Comparison of ENCODE assay signal across 8 cellular contexts in the genomic region with DNA sequence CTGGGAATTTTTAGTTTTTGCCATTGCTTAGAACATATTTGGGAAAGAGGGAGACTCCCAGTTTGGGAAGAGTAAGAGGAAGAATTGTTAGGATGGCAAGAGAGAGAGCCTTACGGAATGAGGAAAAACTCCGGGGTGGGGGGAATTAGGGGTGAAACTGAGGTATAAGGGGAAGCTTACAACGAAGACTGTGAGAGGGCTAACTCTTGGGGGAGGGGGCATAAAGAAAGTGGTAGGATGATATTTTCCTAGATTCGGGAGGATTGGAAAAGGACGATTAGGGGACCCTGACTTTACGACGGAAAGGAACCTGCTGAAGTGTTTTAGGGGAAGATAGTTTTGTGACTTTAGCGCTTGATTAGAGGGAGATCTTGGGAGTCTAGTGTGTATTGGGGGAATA. TPM values are rescaled to one million over a fixed set of nuclear protein-coding genes. Genes with fewer than 3 reads are reported as not detected.
DNase-seq lines count a peak whose midpoint lies in the region; ATAC-seq and TF ChIP-seq lines count a peak whose summit lies in the region.

No MANE protein-coding gene starts in this region.

- H3K9me3 Mint-ChIP-seq in H9 = peaks cover 0 to 43% of the 10 kb centered on the region in 2 experiments; a peak in 2 of 5 replicates

- no peak overlapping the region for H3K23ac ChIP-seq in H9 (ENCODE audit: insufficient read length, low read depth, low read length)

- H2BK15ac ChIP-seq in H9 (ENCODE audit: low read depth, low read length) = no peak overlapping the region

- H2AFZ ChIP-seq in H9 (ENCODE audit: low read length) = no peak overlapping the region

- H3K4me3 Mint-ChIP-seq in H9 = peak overlapping the region; percentile 87 to 90

- in situ Hi-C loops in gastrocnemius medialis (cut with MboI; ENCODE audit: low sequenced_read_pairs in 4 of 4) = no loop called here

- H4K91ac ChIP-seq in H9 (ENCODE audit: insufficient read length, low read depth, low read length) = no peak overlapping the region

- H2BK12ac ChIP-seq in H9 (ENCODE audit: insufficient read length, low read depth, low read length) = no peak overlapping the region

- H4K8ac ChIP-seq in H9 (replicated peaks; ENCODE audit: insufficient read length, low read depth, low read length) = no peak overlapping the region

- no peak for TF ChIP-seq POLR2A in gastrocnemius medialis (IDR thresholded peaks at IDR 0.05)

- H2AK5ac ChIP-seq in H9 (ENCODE audit: insufficient read length, low read length) = no peak overlapping the region

- no peak overlapping the region for H4K5ac ChIP-seq in H9 (ENCODE audit: insufficient read length, low read depth, low read length)

- H3T11ph ChIP-seq in H9 (ENCODE audit: low read length) = no peak overlapping the region

- TF ChIP-seq CTCF in H9 (conservative IDR thresholded peaks at IDR 0.05) (no peak), fibroblast of pulmonary artery (IDR thresholded peaks at IDR 0.05; ENCODE audit: low read length, missing control alignments) (no peak), gastrocnemius medialis (IDR thresholded peaks at IDR 0.05 in 4 of 5, conservative IDR thresholded peaks at IDR 0.05 in 1 of 5) (no peak)

- no peak overlapping the region for H3K4ac ChIP-seq in H9 (ENCODE audit: low read depth, low read length)

- H3K56ac ChIP-seq in H9 (ENCODE audit: insufficient read length, low read depth, low read length) = no peak overlapping the region

- H3K79me1 ChIP-seq in H9 (ENCODE audit: insufficient read depth, low read depth, low read length, poor library complexity, severe bottlenecking) = no peaks in the 10 kb centered on the region

- H4K20me1 ChIP-seq in H9 (ENCODE audit: control insufficient read depth, insufficient read depth, insufficient read length) = no peaks in the 10 kb centered on the region

- H3K27me3 ChIP-seq in H9 (ENCODE audit: insufficient read depth, low read length) = no peaks in the 10 kb centered on the region
- H3K27me3 ChIP-seq in gastrocnemius medialis = no peaks in the 10 kb centered on the region

- H3K18ac ChIP-seq in H9 (ENCODE audit: insufficient read length, low read depth, low read length) = no peak overlapping the region

- H2BK5ac ChIP-seq in H9 (ENCODE audit: insufficient read length, low read length) = no peak overlapping the region

- H3K4me1 ChIP-seq in H9 (ENCODE audit: insufficient read depth, low read length) (no peaks in the 10 kb centered on the region), gastrocnemius medialis (peaks cover 0 to 7% of the 10 kb centered on the region in 2 donors)

- no peak overlapping the region for H3K14ac ChIP-seq in H9 (ENCODE audit: insufficient read depth, low read length)

- intact Hi-C loops in gastrocnemius medialis (cut with DNase I; ENCODE audit: low total_unique reads) = no loop called here

- no peak for ATAC-seq in gastrocnemius medialis
- ATAC-seq in GM18909 (IDR thresholded peaks at IDR 0.05; ENCODE audit: poor library complexity, unreplicated experiment) = no peak

- peak overlapping the region; percentile 59 for H3K27ac ChIP-seq in H9 (ENCODE audit: insufficient read length, low read depth, low read length)
- peak overlapping the region; percentile 77 for H3K27ac ChIP-seq in SK-N-MC
- peak overlapping the region; percentile 83 to 94 (median 90) for H3K27ac ChIP-seq in gastrocnemius medialis

- peaks cover 9 to 15% of the 10 kb centered on the region in 2 experiments for H3K4me1 Mint-ChIP-seq in H9

- H3K79me2 ChIP-seq in H9 (ENCODE audit: insufficient read depth, low read length) = peaks cover 15% of the 10 kb centered on the region; the same call in 1 of the 2 replicates

- no peaks in the 10 kb centered on the region for H3K27me3 Mint-ChIP-seq in H9 (ENCODE audit: low read depth)

- no peak overlapping the region for H2BK120ac ChIP-seq in H9 (ENCODE audit: low read depth, low read length, poor library complexity, severe bottlenecking)

- H3K36me3 ChIP-seq in SK-N-MC (ENCODE audit: insufficient read depth, low read length) (peaks cover 9% of the 10 kb centered on the region), gastrocnemius medialis (no peaks in the 10 kb centered on the region)

- H3K9ac ChIP-seq in H9 (ENCODE audit: extremely low read depth, insufficient read length, low read length) (peak overlapping the region; percentile 91), SK-N-MC (ENCODE audit: insufficient read length) (peak overlapping the region; percentile 91)

- no peaks in the 10 kb centered on the region for H3K23me2 ChIP-seq in H9 (ENCODE audit: insufficient read length, low read depth, low read length, poor library complexity, severe bottlenecking)

- H3K27ac Mint-ChIP-seq in H9 = peak overlapping the region; percentile 83 to 92 (median 89)

- H3K4me3 ChIP-seq in SK-N-MC (peak overlapping the region; percentile 84), fibroblast of pulmonary artery (replicated peaks; ENCODE audit: low read depth, low read length) (peak overlapping the region; percentile 83), gastrocnemius medialis (peak overlapping the region; percentile 73 to 94 (median 74))

- no peak for DNase-seq in H9
- DNase-seq in SK-N-MC (ENCODE audit: low read depth, low spot score) = no peak
- no peak for DNase-seq in fibroblast of pulmonary artery (ENCODE audit: low read depth)
- no peak for DNase-seq in gastrocnemius medialis
- DNase-seq in COLO829 (ENCODE audit: low spot score) = no peak
- DNase-seq in SK-N-DZ (ENCODE audit: low spot score) = no peak
- DNase-seq in central memory CD4-positive, alpha-beta T cell = no peak

- H3K4me2 ChIP-seq in H9 (ENCODE audit: insufficient read depth, insufficient read length, low read length) = peak overlapping the region; percentile 91

- no CpG with 5 or more reads among the region's 8 CpGs for WGBS in H9 (ENCODE audit: extremely low coverage, insufficient read length, low lambda C conversion rate)

- H3K9me3 ChIP-seq in H9 (ENCODE audit: control insufficient read depth, low read depth, low read length) (no peaks in the 10 kb centered on the region), SK-N-MC (ENCODE audit: low read depth, low read length) (no peaks in the 10 kb centered on the region), gastrocnemius medialis (no peaks in the 10 kb centered on the region)

- H3K36me3 Mint-ChIP-seq in H9 (ENCODE audit: insufficient read depth in 1 of 3, low read depth in 3 of 3) = peaks cover 3 to 7% (median 4%) of the 10 kb centered on the region in 3 experiments

- H2BK20ac ChIP-seq in H9 (ENCODE audit: low read depth, low read length, poor library complexity, severe bottlenecking) = no peak overlapping the region

RNA-seq across cellular contexts. Expression of gene PHF6, which starts 0.6 kb away (rescaled TPM):
- total RNA-seq in H9 (2021) (38.8 and 42.8 TPM in 2 replicates), gastrocnemius medialis (1 to 10 TPM; 3.8 to 7.2 (median 5.7) TPM)
- 17.0 and 23.6 TPM in 2 replicates for polyA plus RNA-seq in SK-N-DZ (2014; cell fraction: cytosol; rRNA removed)
- 15.4 and 20.9 TPM in 2 replicates for polyA plus RNA-seq in SK-N-DZ (2014; cell fraction: nucleus; rRNA removed)
